ENCODE assay signal across 7 cellular contexts in the genomic region with DNA sequence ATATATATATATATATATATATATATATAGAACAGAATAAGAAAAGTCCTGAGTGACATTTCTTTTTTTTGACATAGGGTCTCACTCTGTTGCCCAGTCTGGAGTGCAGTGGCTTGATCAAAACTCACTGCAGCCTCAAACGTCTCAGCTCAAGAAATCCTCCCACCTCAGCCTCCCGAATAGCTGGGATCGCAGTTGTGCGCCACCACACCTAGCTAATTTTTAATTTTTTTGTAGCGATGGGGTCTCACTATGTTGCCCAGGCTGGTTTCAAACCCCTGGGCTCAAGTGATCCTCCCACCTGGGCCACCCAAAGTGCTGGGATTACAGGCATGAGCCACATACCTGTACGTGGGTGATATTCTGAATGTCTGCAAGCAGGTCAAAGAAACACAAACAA. TPM values are rescaled to one million over a fixed set of nuclear protein-coding genes. Genes with fewer than 3 reads are reported as not detected.
"Had no signal": no experiment of that assay in that cellular context is flagged by ENCODE, and none has a peak within 500 bp of the region (broad histone marks: within the 10 kb centered on the region; RNA-seq: fewer than 3 reads in every experiment).

No MANE protein-coding gene starts in this region.

- H2AFZ ChIP-seq: GM23338 had no signal

- FAIRE-seq: HTR-8/SVneo had no signal

- H3K4me3 ChIP-seq: GM23338, HAP-1 had no signal

- H3K4me1 ChIP-seq: HAP-1 had no signal

- DNase-seq: H7, Karpas-422 had no signal

- H3K9ac ChIP-seq: KMS-11 had no signal

- H3K9me3 ChIP-seq: HAP-1 had no signal

- H3K4me2 ChIP-seq: GM23338, KMS-11 had no signal

- H3K36me3 ChIP-seq: HAP-1 had no signal

- ATAC-seq: GM23338 had no signal

- H3K27ac ChIP-seq: KMS-11 had no signal

RNA-seq across cellular contexts. Expression of a gene that starts 48.3 kb away (rescaled TPM):
- polyA plus RNA-seq: IgD-negative memory B cell had no signal
